ENCODE assay signal across 23 cellular contexts in genomic region chr15:78321041-78321570, GRCh38. TPM values are rescaled to one million over a fixed set of nuclear protein-coding genes. Genes with fewer than 3 reads are reported as not detected.
"Had no signal": no experiment of that assay in that cellular context is flagged by ENCODE, and none has a peak within 500 bp of the region (broad histone marks: within the 10 kb centered on the region; RNA-seq: fewer than 3 reads in every experiment).

No MANE protein-coding gene starts in this region.

- DNase-seq: activated CD4-positive, alpha-beta T cell treated with anti-CD3 and anti-CD28 coated beads for 1 hour; activated CD4-positive, alpha-beta T cell treated with anti-CD3 and anti-CD28 coated beads, Interleukin-2, amount 50 U/mL, for 48 hours; activated naive CD4-positive, alpha-beta T cell treated with anti-CD3 and anti-CD28 coated beads for 36 hours; activated naive CD8-positive, alpha-beta T cell treated with anti-CD3 and anti-CD28 coated beads, Interleukin-2, amount 50 U/mL, for 24 hours; effector memory CD4-positive, alpha-beta T cell; foreskin melanocyte; kidney glomerular epithelial cell; midbrain; naive B cell; right cardiac atrium; small intestine; stimulated activated CD4-positive, alpha-beta T cell treated with anti-CD3 and anti-CD28 coated beads, Interleukin-4, amount 100 ng/mL, for 4 hours; stimulated activated CD8-positive, alpha-beta memory T cell treated with anti-CD3 and anti-CD28 coated beads, Interleukin-4, amount 100 ng/mL, for 48 hours; stimulated activated naive CD8-positive, alpha-beta T cell treated with anti-CD3 and anti-CD28 coated beads, Interleukin-15, Interleukin-2, amounts not matched to agents 100 U/mL and 50 U/mL, for 24 hours; T-helper 1 cell; T1000 had no signal

- H3K27me3 Mint-ChIP-seq: dendritic cell treated with granulocyte-macrophage colony-stimulating factor and Interleukin-4, amounts not matched to agents 40 ng/mL and 50 ng/mL, for 4 days had no signal

- H3K27ac Mint-ChIP-seq: activated naive CD4-positive, alpha-beta T cell treated with anti-CD3 and anti-CD28 coated beads for 36 hours; activated naive CD8-positive, alpha-beta T cell treated with anti-CD3 and anti-CD28 coated beads, Interleukin-2, amount 50 U/mL, for 24 hours; activated T-helper 17 cell treated with anti-CD3 and anti-CD28 coated beads, Interleukin-2, amount 50 U/mL, for 72 hours; dendritic cell treated with granulocyte-macrophage colony-stimulating factor and Interleukin-4, amounts not matched to agents 40 ng/mL and 50 ng/mL, for 4 days; naive B cell had no signal

- ATAC-seq: activated naive CD8-positive, alpha-beta T cell treated with anti-CD3 and anti-CD28 coated beads, Interleukin-2, amount 50 U/mL, for 24 hours; activated T-helper 17 cell treated with anti-CD3 and anti-CD28 coated beads, Interleukin-2, amount 50 U/mL, for 72 hours; right cardiac atrium; stimulated activated naive CD8-positive, alpha-beta T cell treated with anti-CD3 and anti-CD28 coated beads, Interleukin-15, Interleukin-2, amounts not matched to agents 100 U/mL and 50 U/mL, for 24 hours had no signal

- FAIRE-seq: astrocyte, bronchial epithelial cell, small intestine had no signal

- H3K4me3 Mint-ChIP-seq: activated naive CD4-positive, alpha-beta T cell treated with anti-CD3 and anti-CD28 coated beads for 36 hours; activated naive CD8-positive, alpha-beta T cell treated with anti-CD3 and anti-CD28 coated beads, Interleukin-2, amount 50 U/mL, for 24 hours; activated T-helper 17 cell treated with anti-CD3 and anti-CD28 coated beads, Interleukin-2, amount 50 U/mL, for 72 hours; dendritic cell treated with granulocyte-macrophage colony-stimulating factor and Interleukin-4, amounts not matched to agents 40 ng/mL and 50 ng/mL, for 4 days; naive B cell had no signal

- H3K9me3 Mint-ChIP-seq: activated naive CD4-positive, alpha-beta T cell treated with anti-CD3 and anti-CD28 coated beads for 36 hours; activated naive CD8-positive, alpha-beta T cell treated with anti-CD3 and anti-CD28 coated beads, Interleukin-2, amount 50 U/mL, for 24 hours; activated T-helper 17 cell treated with anti-CD3 and anti-CD28 coated beads, Interleukin-2, amount 50 U/mL, for 72 hours; dendritic cell treated with granulocyte-macrophage colony-stimulating factor and Interleukin-4, amounts not matched to agents 40 ng/mL and 50 ng/mL, for 4 days; naive B cell; type B pancreatic cell had no signal

- H3K36me3 Mint-ChIP-seq: naive B cell, type B pancreatic cell had no signal

- H3K4me1 Mint-ChIP-seq: activated naive CD8-positive, alpha-beta T cell treated with anti-CD3 and anti-CD28 coated beads, Interleukin-2, amount 50 U/mL, for 24 hours; activated T-helper 17 cell treated with anti-CD3 and anti-CD28 coated beads, Interleukin-2, amount 50 U/mL, for 72 hours; naive B cell had no signal

RNA-seq across cellular contexts. Expression of gene CRABP1, which starts 19.0 kb away (rescaled TPM):
- total RNA-seq: activated T-helper 17 cell treated with anti-CD3 and anti-CD28 coated beads, Interleukin-2, amount 50 U/mL, for 72 hours; bronchial epithelial cell; fibroblast of lung; liver had no signal
- polyA plus RNA-seq: fibroblast of lung, liver had no signal
